Comparison of ENCODE assay signal across 18 cellular contexts in genomic region chr2:16522031-16522818, GRCh38.
"Had no signal": no experiment of that assay in that cellular context is flagged by ENCODE, and none has a peak within 500 bp of the region (broad histone marks: within the 10 kb centered on the region; RNA-seq: fewer than 3 reads in every experiment).

No MANE protein-coding gene starts in this region.

- H3K27ac ChIP-seq: esophagus squamous epithelium, foreskin keratinocyte, left ventricle myocardium inferior, neutrophil, right atrium auricular region, tibial artery had no signal

- H3K4me2 ChIP-seq: smooth muscle cell had no signal

- H3K27me3 ChIP-seq: foreskin keratinocyte, right atrium auricular region had no signal

- H3K9me3 ChIP-seq: esophagus squamous epithelium, left ventricle myocardium inferior, neutrophil, right atrium auricular region, tibial artery had no signal

- H3K36me3 ChIP-seq: esophagus squamous epithelium, left ventricle myocardium inferior, neutrophil, right atrium auricular region, tibial artery had no signal

- H3K4me3 ChIP-seq: esophagus squamous epithelium, left ventricle myocardium inferior, right atrium auricular region, smooth muscle cell, tibial artery had no signal

- DNase-seq: activated CD4-positive, alpha-beta T cell treated with anti-CD3 and anti-CD28 coated beads for 1 hour; activated CD4-positive, alpha-beta T cell treated with anti-CD3 and anti-CD28 coated beads, Interleukin-2, amount 50 U/mL, for 48 hours; activated CD8-positive, alpha-beta memory T cell treated with anti-CD3 and anti-CD28 coated beads, Interleukin-2, amount 10 ng/mL, durations not matched to agents 7 days and 5 days; activated effector memory CD4-positive, alpha-beta T cell treated with anti-CD3 and anti-CD28 coated beads, Interleukin-2, amount 50 U/mL, for 16 hours; activated naive CD8-positive, alpha-beta T cell treated with anti-CD3 and anti-CD28 coated beads, Interleukin-2, amount 10 ng/mL, durations not matched to agents 7 days and 5 days; activated T-cell treated with anti-CD3 and anti-CD28 coated beads, Interleukin-2, amount 50 U/mL, for 24 hours; aorta; esophagus squamous epithelium; foreskin keratinocyte; islet precursor cell; left ventricle myocardium inferior; posterior cingulate gyrus; SIG-M5; T-helper 9 cell; tibial artery had no signal

- H3K4me1 ChIP-seq: esophagus squamous epithelium, foreskin keratinocyte, tibial artery had no signal
